Comparison of ENCODE assay signal across 11 cellular contexts in the genomic region with DNA sequence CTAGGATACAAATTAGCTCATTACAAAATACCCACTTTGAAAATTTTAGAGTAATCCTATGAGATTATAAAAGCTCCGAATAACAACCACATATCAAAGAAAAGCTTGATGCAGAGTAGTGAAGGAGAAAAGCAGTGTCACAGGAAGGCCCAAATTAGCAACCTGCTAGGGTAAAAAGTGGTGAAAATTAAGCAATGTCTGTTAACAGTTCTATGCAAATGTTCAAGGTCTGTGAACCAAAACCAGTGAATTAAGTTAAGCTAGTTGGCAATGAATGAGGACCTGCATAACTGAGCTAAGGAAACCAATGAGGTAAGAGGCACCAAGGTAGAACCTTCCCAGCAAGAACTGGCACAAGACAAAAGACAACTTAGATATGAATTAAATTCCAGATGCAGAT. TPM values are rescaled to one million over a fixed set of nuclear protein-coding genes. Genes with fewer than 3 reads are reported as not detected.
DNase-seq lines count a peak whose midpoint lies in the region; ATAC-seq and TF ChIP-seq lines count a peak whose summit lies in the region.
"Had no signal": no experiment of that assay in that cellular context is flagged by ENCODE, and none has a peak within 500 bp of the region (broad histone marks: within the 10 kb centered on the region; RNA-seq: fewer than 3 reads in every experiment).

No MANE protein-coding gene starts in this region.

- TF ChIP-seq EP300 in ovary (IDR thresholded peaks at IDR 0.05), result no peak

- peak; percentile 86 for DNase-seq in epithelial cell of proximal tubule (ENCODE audit: low read depth)
- DNase-seq in DMS79 (lab: John Stamatoyannopoulos, UW), result no peak
- no peak for DNase-seq in putamen (ENCODE audit: low spot score)
- DNase-seq in RPMI8226, result no peak
- no peak for DNase-seq in ovary
- DNase-seq: NCI-H1694 treated with DMSO at 0.1 percent for 48 hours, tibial artery had no signal

- no peaks in the 10 kb centered on the region for H3K36me3 ChIP-seq in ovary

- WGBS in ovary, 3 donors, result 64 to 82% (median 70%) methylated on average over 1 of the region's 1 CpG

- H3K4me1 ChIP-seq in ovary (ENCODE audit: insufficient read depth), result peaks cover 14% of the 10 kb centered on the region
- H3K4me1 ChIP-seq: tibial artery had no signal

- H3K27ac ChIP-seq in ovary, result no peak overlapping the region
- H3K27ac ChIP-seq: tibial artery had no signal

- intact Hi-C loops in ovary (cut with DNase I), result no loop called here

- ATAC-seq in GM18499 (IDR thresholded peaks at IDR 0.05; ENCODE audit: insufficient read depth, unreplicated experiment), result peak; percentile 91
- ATAC-seq in GM21619 (IDR thresholded peaks at IDR 0.05; ENCODE audit: unreplicated experiment), result peak; percentile 97
- peak; percentile 62 for ATAC-seq in HG03558 (IDR thresholded peaks at IDR 0.05; ENCODE audit: extremely low read depth, unreplicated experiment)
- ATAC-seq: HCT116 had no signal

- no peaks in the 10 kb centered on the region for H3K27me3 ChIP-seq in ovary
- H3K27me3 ChIP-seq: tibial artery had no signal

- no peaks in the 10 kb centered on the region for H3K9me3 ChIP-seq in ovary
- H3K9me3 ChIP-seq: tibial artery had no signal

- TF ChIP-seq CTCF in epithelial cell of proximal tubule (conservative IDR thresholded peaks at IDR 0.05; ENCODE audit: low read depth, low read length) (no peak), ovary (IDR thresholded peaks at IDR 0.05) (no peak)

- H3K4me3 ChIP-seq in epithelial cell of proximal tubule (ENCODE audit: low read depth, low read length), result no peak overlapping the region
- no peak overlapping the region for H3K4me3 ChIP-seq in ovary
- H3K4me3 ChIP-seq: tibial artery had no signal

- no peak for TF ChIP-seq POLR2A in ovary (IDR thresholded peaks at IDR 0.05)

RNA-seq across cellular contexts. Expression of a gene that starts 29.6 kb away (rescaled TPM):
- total RNA-seq in epithelial cell of proximal tubule, result 5.1 and 7.9 TPM in 2 replicates
- 1 to 10 TPM; 5.4 to 9.4 (median 8.2) TPM for total RNA-seq in ovary
- 1 to 10 TPM; 2.5 to 3.4 TPM for polyA plus RNA-seq in ovary
